15 cellular contexts compared by ENCODE assay signal in the genomic region with DNA sequence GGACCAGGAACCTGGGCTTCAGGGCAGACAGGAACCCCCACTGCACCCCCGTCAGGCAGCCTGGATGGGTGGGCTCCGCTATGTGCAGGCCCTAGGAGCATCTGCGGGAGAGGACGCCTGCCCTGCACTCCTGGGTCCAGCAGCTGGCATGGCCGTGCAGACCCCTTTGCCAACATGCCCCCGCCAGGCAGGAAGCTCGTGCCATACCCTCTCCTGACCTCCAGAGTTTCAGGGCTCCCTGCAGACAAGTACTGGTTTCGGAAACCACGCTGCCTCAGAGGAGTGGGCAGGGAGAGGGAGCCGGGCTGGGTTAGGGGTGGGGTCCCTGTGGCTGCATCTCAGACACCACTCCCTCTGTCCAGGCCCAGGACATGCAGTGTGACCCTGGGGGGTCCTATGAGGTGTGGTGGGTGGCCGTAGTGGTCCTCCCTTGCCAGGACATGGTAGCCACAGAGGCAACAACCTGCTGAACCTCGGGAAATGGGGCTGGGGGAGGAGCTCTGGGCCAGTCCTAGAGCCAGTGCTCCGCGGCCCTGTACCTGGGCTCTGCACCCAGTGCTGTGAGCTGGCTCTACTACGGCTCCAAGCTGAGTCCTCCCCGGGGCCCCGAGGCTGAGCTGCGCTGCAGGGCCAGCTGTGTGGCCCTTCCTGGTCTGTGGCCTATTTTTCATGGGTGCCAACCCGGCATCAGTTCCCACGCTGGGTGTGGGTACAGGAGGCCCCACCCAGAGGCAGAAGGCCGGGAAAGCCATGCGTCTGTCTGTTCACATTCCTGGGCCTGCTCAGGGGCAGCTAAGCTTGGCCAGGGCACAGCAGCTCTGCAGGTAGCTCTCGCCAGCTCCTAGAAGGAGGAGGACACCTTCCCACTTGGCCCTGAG. TPM values are rescaled to one million over a fixed set of nuclear protein-coding genes. Genes with fewer than 3 reads are reported as not detected.
DNase-seq lines count a peak whose midpoint lies in the region; ATAC-seq, FAIRE-seq and TF ChIP-seq lines count a peak whose summit lies in the region.
"Had no signal": no experiment of that assay in that cellular context is flagged by ENCODE, and none has a peak within 500 bp of the region (broad histone marks: within the 10 kb centered on the region; RNA-seq: fewer than 3 reads in every experiment).

No MANE protein-coding gene starts in this region.

- intact Hi-C loops in K562 (cut with micrococcal nuclease), result no loop called here

- POLR2A ChIA-PET in K562 (lab: Yijun Ruan, JAX), result interaction anchor here (0.6 to 1.8 kb wide), 9 partner anchors 8 to 38 kb away, joined by 3 to 10 read pairs (median 3); no protein-coding TSS in a partner anchor

- H4K5ac ChIP-seq in H9 (ENCODE audit: insufficient read length, low read depth, low read length), result no peak overlapping the region

- H3K23me2 ChIP-seq in H9 (ENCODE audit: insufficient read length, low read depth, low read length, poor library complexity, severe bottlenecking), result peaks cover 9% of the 10 kb centered on the region

- H3K4me1 ChIP-seq in BLaER1 (peaks cover 23% of the 10 kb centered on the region), H9 (ENCODE audit: insufficient read depth, low read length) (no peaks in the 10 kb centered on the region), K562 (replicated peaks in 1 of 2; ENCODE audit: control insufficient read depth in 2 of 2, insufficient read depth in 2 of 2, low read length in 2 of 2) (peaks cover 14 to 70% of the 10 kb centered on the region in 2 experiments; a peak in 4 of 5 replicates)
- H3K4me1 ChIP-seq: parathyroid adenoma had no signal

- peaks cover 45% of the 10 kb centered on the region for H3K27me3 Mint-ChIP-seq in H9 (ENCODE audit: low read depth)
- peaks cover 40% of the 10 kb centered on the region for H3K27me3 Mint-ChIP-seq in nephron (ENCODE audit: low read depth)

- H3K27me3 ChIP-seq in BLaER1 (peaks cover 37% of the 10 kb centered on the region), H9 (ENCODE audit: insufficient read depth, low read length) (peaks cover 11% of the 10 kb centered on the region; the same call in 1 of the 2 replicates), K562 (ENCODE audit: control insufficient read depth in 2 of 2, insufficient read depth in 2 of 2, low read length in 2 of 2) (peaks cover 0 to 10% of the 10 kb centered on the region in 2 experiments; a peak in 2 of 5 replicates)

- H3K9me3 ChIP-seq in BLaER1 (no peaks in the 10 kb centered on the region), H9 (ENCODE audit: control insufficient read depth, low read depth, low read length) (no peaks in the 10 kb centered on the region), K562 (replicated peaks; ENCODE audit: control insufficient read depth, insufficient read depth, low read depth, low read length) (peaks cover 6% of the 10 kb centered on the region)

- no peak overlapping the region for H2BK5ac ChIP-seq in H9 (ENCODE audit: insufficient read length, low read length)

- H4K20me1 ChIP-seq in BLaER1 (peaks cover 8% of the 10 kb centered on the region; the same call in 1 of the 2 replicates), H9 (ENCODE audit: control insufficient read depth, insufficient read depth, insufficient read length) (no peaks in the 10 kb centered on the region), K562 (replicated peaks; ENCODE audit: control insufficient read depth, insufficient read depth, low read length) (no peaks in the 10 kb centered on the region)

- no peak for DNase-seq in H9
- no peak for DNase-seq in K562 (ENCODE audit: extremely low read depth in 1 of 4, low spot score in 3 of 4)
- no peak for DNase-seq in medulla oblongata (ENCODE audit: extremely low spot score)
- DNase-seq in NCI-H1436 treated with DMSO at 0.1 percent for 48 hours (lab: John Stamatoyannopoulos, UW), result no peak
- DNase-seq in NCI-H2107 treated with DMSO at 0.1 percent for 48 hours (lab: John Stamatoyannopoulos, UW; ENCODE audit: unreplicated experiment), result no peak
- no peak for DNase-seq in GM12891 (ENCODE audit: insufficient read length, low spot score)
- DNase-seq: NCI-H146 had no signal

- WGBS in H9 (ENCODE audit: extremely low coverage, insufficient read length, low lambda C conversion rate), result no CpG with 5 or more reads among the region's 23 CpGs
- 75% methylated on average over 19 of the region's 23 CpGs for WGBS in K562 (ENCODE audit: insufficient coverage, low coverage, missing lambda C conversion rate)

- no peak overlapping the region for H3K14ac ChIP-seq in H9 (ENCODE audit: insufficient read depth, low read length)

- H3K79me2 ChIP-seq in H9 (ENCODE audit: insufficient read depth, low read length) (no peaks in the 10 kb centered on the region), K562 (ENCODE audit: control insufficient read depth, insufficient read depth, low read length) (no peaks in the 10 kb centered on the region)
- H3K79me2 ChIP-seq: parathyroid adenoma had no signal

- no peak for TF ChIP-seq POLR2A in K562 (conservative IDR thresholded peaks at IDR 0.05)
- TF ChIP-seq POLR2A in GM12891 (IDR thresholded peaks at IDR 0.05; ENCODE audit: low read depth, low read length), result no peak

- H3K9me1 ChIP-seq in K562 (ENCODE audit: control insufficient read depth, insufficient read depth, low read length), result no peaks in the 10 kb centered on the region

- H3K27ac Mint-ChIP-seq in H9 (no peak overlapping the region), nephron (no peak overlapping the region)

- H2BK12ac ChIP-seq in H9 (ENCODE audit: insufficient read length, low read depth, low read length), result no peak overlapping the region

- H3K9me3 Mint-ChIP-seq in H9 (peaks cover 3 to 4% of the 10 kb centered on the region in 2 experiments; a peak in 3 of 5 replicates), nephron (no peaks in the 10 kb centered on the region)
- H3K9me3 Mint-ChIP-seq: activated T-helper 1 cell treated with anti-CD3 and anti-CD28 coated beads, Interleukin-12 subunit alpha, Interleukin-12 subunit beta, Interleukin-2, Interleukin-4 antibody, amounts not matched to agents 30 ng/mL and 10 ng/mL and 1 ng/mL, durations not matched to agents 14 hours and 24 hours and 36 hours; dendritic cell treated with granulocyte-macrophage colony-stimulating factor and Interleukin-4, amounts not matched to agents 40 ng/mL and 50 ng/mL, for 4 days had no signal

- H3K36me3 ChIP-seq in BLaER1, result peaks cover 25% of the 10 kb centered on the region
- H3K36me3 ChIP-seq in K562 (ENCODE audit: control insufficient read depth, insufficient read depth, low read length), result peaks cover 28% of the 10 kb centered on the region; the same call in 2 of the 3 replicates

- BruUV-seq in K562 (replicated peaks; lab: Mats Ljungman, UMichigan), result no TSS peak

- TF ChIP-seq CTCF in H9 (conservative IDR thresholded peaks at IDR 0.05) (no peak), K562 (IDR thresholded peaks at IDR 0.05 in 2 of 3, conservative IDR thresholded peaks at IDR 0.05 in 1 of 3; ENCODE audit: insufficient read depth in 2 of 3, low read depth in 1 of 3, low read length in 3 of 3) (no peak), nephron (IDR thresholded peaks at IDR 0.05; ENCODE audit: unreplicated experiment in 3 of 3) (no peak)

- H3K4me3 ChIP-seq in BLaER1, result no peak overlapping the region
- H3K4me3 ChIP-seq in K562, result no peak overlapping the region; the same call in 1 of the 2 replicates

- H3K4me2 ChIP-seq in BLaER1 (peak overlapping the region; percentile 97), H9 (ENCODE audit: insufficient read depth, insufficient read length, low read length) (peak overlapping the region; percentile 68), K562 (ENCODE audit: insufficient read depth, low read length) (peak overlapping the region; percentile 94; the same call in 1 of the 2 replicates)

- no peak overlapping the region for H3K27ac ChIP-seq in BLaER1
- no peak overlapping the region for H3K27ac ChIP-seq in H9 (ENCODE audit: insufficient read length, low read depth, low read length)
- no peak overlapping the region for H3K27ac ChIP-seq in K562 (ENCODE audit: extremely low read depth, low read depth, low read length)
- H3K27ac ChIP-seq: parathyroid adenoma had no signal

- no peak for ATAC-seq in K562

- H3K4me3 Mint-ChIP-seq in H9, result no peak overlapping the region
- peak overlapping the region; percentile 21 to 48 (median 23) for H3K4me3 Mint-ChIP-seq in nephron

- in situ Hi-C loops in K562 (cut with MboI), result no loop called here

- CTCF ChIA-PET in K562 (lab: Yijun Ruan, JAX; ENCODE audit: low intra/inter-chr PET ratio), result no interaction called here

- H3K18ac ChIP-seq in H9 (ENCODE audit: insufficient read length, low read depth, low read length), result no peak overlapping the region

- no peak overlapping the region for H2AK5ac ChIP-seq in H9 (ENCODE audit: insufficient read length, low read length)

- no peak overlapping the region for H4K8ac ChIP-seq in H9 (replicated peaks; ENCODE audit: insufficient read length, low read depth, low read length)

- H2BK120ac ChIP-seq in H9 (ENCODE audit: low read depth, low read length, poor library complexity, severe bottlenecking), result no peak overlapping the region

- H3K36me3 Mint-ChIP-seq in H9 (ENCODE audit: insufficient read depth in 1 of 3, low read depth in 3 of 3), result peaks cover 0 to 17% (median 17%) of the 10 kb centered on the region in 3 experiments; a peak in 6 of 7 replicates
- peaks cover 4% of the 10 kb centered on the region for H3K36me3 Mint-ChIP-seq in nephron (ENCODE audit: low read depth)

- H2AFZ ChIP-seq in H9 (ENCODE audit: low read length), result no peak overlapping the region
- peak overlapping the region; percentile 98; the same call in 1 of the 2 replicates for H2AFZ ChIP-seq in K562 (ENCODE audit: low read depth, low read length)

- H3K4ac ChIP-seq in H9 (ENCODE audit: low read depth, low read length), result no peak overlapping the region

- no peak overlapping the region for H2BK15ac ChIP-seq in H9 (ENCODE audit: low read depth, low read length)

- H2BK20ac ChIP-seq in H9 (ENCODE audit: low read depth, low read length, poor library complexity, severe bottlenecking), result no peak overlapping the region

- H3K9ac ChIP-seq in BLaER1 (no peak overlapping the region), H9 (ENCODE audit: extremely low read depth, insufficient read length, low read length) (no peak overlapping the region), K562 (ENCODE audit: insufficient read depth in 1 of 2, low read depth in 2 of 2, low read length in 2 of 2) (peak overlapping the region; percentile 29 to 64; a peak in 3 of 4 replicates)
- H3K9ac ChIP-seq: parathyroid adenoma had no signal

- H3K79me1 ChIP-seq in H9 (ENCODE audit: insufficient read depth, low read depth, low read length, poor library complexity, severe bottlenecking), result no peaks in the 10 kb centered on the region

- no peak for FAIRE-seq in K562 (lab: Jason Lieb, UNC)
- no peak for FAIRE-seq in GM12891 (lab: Jason Lieb, UNC)

- no peak overlapping the region for H3T11ph ChIP-seq in H9 (ENCODE audit: low read length)

- H4K91ac ChIP-seq in H9 (ENCODE audit: insufficient read length, low read depth, low read length), result no peak overlapping the region

- no peak for TF ChIP-seq RAD21 in K562 (CRISPR knock-in tag; conservative IDR thresholded peaks at IDR 0.05 in 1 of 2, IDR thresholded peaks at IDR 0.05 in 1 of 2)

- no peak for TF ChIP-seq EP300 in K562 (IDR thresholded peaks at IDR 0.05; ENCODE audit: low read length)

- peaks cover 0 to 3% of the 10 kb centered on the region in 2 experiments; a peak in 2 of 4 replicates for H3K4me1 Mint-ChIP-seq in H9
- no peaks in the 10 kb centered on the region for H3K4me1 Mint-ChIP-seq in nephron

- H3K23ac ChIP-seq in H9 (ENCODE audit: insufficient read length, low read depth, low read length), result no peak overlapping the region

- H3K56ac ChIP-seq in H9 (ENCODE audit: insufficient read length, low read depth, low read length), result no peak overlapping the region

RNA-seq across cellular contexts. Expression of gene PLEKHN1, which starts 1.4 kb away (rescaled TPM):
- total RNA-seq in H9 (2021) (2.0 and 3.0 TPM in 2 replicates), K562 (2014; rRNA removed) (0.09 and 0.69 TPM in 2 replicates), K562 (2014; rRNA removed; fragmentation: Illumina TruSeq; extraction: Trizol) (0.07 TPM in 1 of 2 replicates, not detected in the other), K562 (2015; rRNA removed; fragmentation: Illumina TruSeq; extraction: Trizol) (0.11 and 0.18 TPM in 2 replicates), K562 (2021) (1.2 and 1.5 TPM in 2 replicates)
- 0.99 and 3.5 TPM in 2 replicates for total RNA-seq in K562 (2011; cell fraction: chromatin; rRNA removed; ENCODE audit: low replicate concordance)
- total RNA-seq in K562 (2011; cell fraction: nucleolus; rRNA removed), result 1.2 and 2.6 TPM in 2 replicates
- 0.88 and 1.6 TPM in 2 replicates for total RNA-seq in K562 (2011; cell fraction: nucleoplasm; rRNA removed)
- polyA plus RNA-seq in K562 (2011; rRNA removed) (0.13 and 0.34 TPM in 2 replicates), K562 (2014; fragmentation: Illumina TruSeq; extraction: Trizol) (0.13 and 0.69 TPM in 2 replicates), K562 (2014; fragmentation: Nextera tagmentation; extraction: Ambion mirVana) (not detected), K562 (2014; rRNA removed) (0.52 and 0.80 TPM in 2 replicates)
- 0.12 and 0.37 TPM in 2 replicates for polyA plus RNA-seq in K562 (2011; cell fraction: cytosol; rRNA removed)
- 2.6 and 3.6 TPM in 2 replicates for polyA plus RNA-seq in K562 (2011; cell fraction: nucleus; rRNA removed)
- 0.47 and 1.4 TPM in 2 replicates for polyA plus RNA-seq in K562 (2012)
- not detected in 2 replicates for polyA minus RNA-seq in K562 (2011; rRNA and poly(A)+ RNA removed)
- 0.55 TPM in 1 of 2 replicates, not detected in the other for polyA minus RNA-seq in K562 (2011; cell fraction: cytosol; rRNA and poly(A)+ RNA removed)
- polyA minus RNA-seq in K562 (2011; cell fraction: nucleus; rRNA and poly(A)+ RNA removed), result 1.3 and 1.8 TPM in 2 replicates
- polyA plus RNA-seq in GM12891 (2012; ENCODE audit: low read depth, missing spikeins), result 0.22 TPM

RNA-seq across cellular contexts. Expression of gene KLHL17, which starts 7.3 kb away (rescaled TPM):
- total RNA-seq in H9 (2021) (41.4 TPM in 2 replicates), K562 (2014; rRNA removed) (30.7 and 30.8 TPM in 2 replicates), K562 (2014; rRNA removed; fragmentation: Illumina TruSeq; extraction: Trizol) (1.5 and 2.9 TPM in 2 replicates), K562 (2015; rRNA removed; fragmentation: Illumina TruSeq; extraction: Trizol) (13.0 and 16.3 TPM in 2 replicates), K562 (2021) (58.1 and 71.4 TPM in 2 replicates)
- 105 and 413 TPM in 2 replicates for total RNA-seq in K562 (2011; cell fraction: chromatin; rRNA removed; ENCODE audit: low replicate concordance)
- 347 and 361 TPM in 2 replicates for total RNA-seq in K562 (2011; cell fraction: nucleolus; rRNA removed)
- 167 and 188 TPM in 2 replicates for total RNA-seq in K562 (2011; cell fraction: nucleoplasm; rRNA removed)
- polyA plus RNA-seq in K562 (2011; rRNA removed) (18.6 and 49.7 TPM in 2 replicates), K562 (2014; fragmentation: Illumina TruSeq; extraction: Trizol) (7.2 and 22.1 TPM in 2 replicates), K562 (2014; fragmentation: Nextera tagmentation; extraction: Ambion mirVana) (under 1 TPM; 0.14 to 0.55 TPM), K562 (2014; rRNA removed) (67.3 and 84.8 TPM in 2 replicates)
- polyA plus RNA-seq in K562 (2011; cell fraction: cytosol; rRNA removed), result 22.8 and 35.9 TPM in 2 replicates
- 819 and 946 TPM in 2 replicates for polyA plus RNA-seq in K562 (2011; cell fraction: nucleus; rRNA removed)
- polyA plus RNA-seq in K562 (2012), result 31.2 and 45.6 TPM in 2 replicates
- 3.4 and 5.1 TPM in 2 replicates for polyA minus RNA-seq in K562 (2011; rRNA and poly(A)+ RNA removed)
- 8.9 and 14.1 TPM in 2 replicates for polyA minus RNA-seq in K562 (2011; cell fraction: cytosol; rRNA and poly(A)+ RNA removed)
- polyA minus RNA-seq in K562 (2011; cell fraction: nucleus; rRNA and poly(A)+ RNA removed), result 72.0 and 97.5 TPM in 2 replicates
- 8.5 TPM for polyA plus RNA-seq in GM12891 (2012; ENCODE audit: low read depth, missing spikeins)

RNA-seq across cellular contexts. Expression of gene NOC2L, which starts 8.6 kb away (rescaled TPM):
- 130 and 138 TPM in 2 replicates for total RNA-seq in H9 (2021)
- 185 and 348 TPM in 2 replicates for total RNA-seq in K562 (2011; cell fraction: chromatin; rRNA removed; ENCODE audit: low replicate concordance)
- total RNA-seq in K562 (2011; cell fraction: nucleolus; rRNA removed), result 202 and 208 TPM in 2 replicates
- total RNA-seq in K562 (2011; cell fraction: nucleoplasm; rRNA removed), result 191 and 196 TPM in 2 replicates
- total RNA-seq in K562 (2014; rRNA removed), result 363 and 418 TPM in 2 replicates
- total RNA-seq in K562 (2014; rRNA removed; fragmentation: Illumina TruSeq; extraction: Trizol), result 111 and 128 TPM in 2 replicates
- total RNA-seq in K562 (2015; rRNA removed; fragmentation: Illumina TruSeq; extraction: Trizol), result 214 and 216 TPM in 2 replicates
- total RNA-seq in K562 (2021), result 407 and 410 TPM in 2 replicates
- polyA plus RNA-seq in K562 (2011; rRNA removed), result 86.6 and 118 TPM in 2 replicates
- polyA plus RNA-seq in K562 (2011; cell fraction: cytosol; rRNA removed), result 166 and 242 TPM in 2 replicates
- 153 and 201 TPM in 2 replicates for polyA plus RNA-seq in K562 (2011; cell fraction: nucleus; rRNA removed)
- 162 and 252 TPM in 2 replicates for polyA plus RNA-seq in K562 (2012)
- 200 and 279 TPM in 2 replicates for polyA plus RNA-seq in K562 (2014; fragmentation: Illumina TruSeq; extraction: Trizol)
- polyA plus RNA-seq in K562 (2014; fragmentation: Nextera tagmentation; extraction: Ambion mirVana), result 1 to 10 TPM; 4.0 to 9.7 TPM
- 260 and 299 TPM in 2 replicates for polyA plus RNA-seq in K562 (2014; rRNA removed)
- polyA minus RNA-seq in K562 (2011; rRNA and poly(A)+ RNA removed), result 113 and 170 TPM in 2 replicates
- polyA minus RNA-seq in K562 (2011; cell fraction: cytosol; rRNA and poly(A)+ RNA removed), result 169 and 187 TPM in 2 replicates
- polyA minus RNA-seq in K562 (2011; cell fraction: nucleus; rRNA and poly(A)+ RNA removed), result 36.1 and 52.3 TPM in 2 replicates
- polyA plus RNA-seq in GM12891 (2012; ENCODE audit: low read depth, missing spikeins), result 48.8 TPM

RNA-seq across cellular contexts. Expression of gene PERM1, which starts 14.2 kb away (rescaled TPM):
- total RNA-seq in H9 (2021) (not detected in 2 replicates), K562 (2014; rRNA removed) (not detected in 2 replicates), K562 (2014; rRNA removed; fragmentation: Illumina TruSeq; extraction: Trizol) (not detected in 2 replicates), K562 (2015; rRNA removed; fragmentation: Illumina TruSeq; extraction: Trizol) (not detected in 2 replicates), K562 (2021) (not detected in 2 replicates)
- 0.30 and 1.0 TPM in 2 replicates for total RNA-seq in K562 (2011; cell fraction: chromatin; rRNA removed; ENCODE audit: low replicate concordance)
- total RNA-seq in K562 (2011; cell fraction: nucleolus; rRNA removed), result 0.39 and 0.67 TPM in 2 replicates
- total RNA-seq in K562 (2011; cell fraction: nucleoplasm; rRNA removed), result 0.23 and 0.29 TPM in 2 replicates
- polyA plus RNA-seq in K562 (2011; rRNA removed) (0.04 TPM in 1 of 2 replicates, not detected in the other), K562 (2014; fragmentation: Illumina TruSeq; extraction: Trizol) (not detected in 2 replicates), K562 (2014; fragmentation: Nextera tagmentation; extraction: Ambion mirVana) (not detected), K562 (2014; rRNA removed) (not detected in 2 replicates)
- polyA plus RNA-seq in K562 (2011; cell fraction: cytosol; rRNA removed), result 0.06 TPM in 1 of 2 replicates, not detected in the other
- 0.18 and 0.25 TPM in 2 replicates for polyA plus RNA-seq in K562 (2011; cell fraction: nucleus; rRNA removed)
- polyA plus RNA-seq in K562 (2012), result 0.46 and 0.48 TPM in 2 replicates
- not detected in 2 replicates for polyA minus RNA-seq in K562 (2011; rRNA and poly(A)+ RNA removed)
- not detected in 2 replicates for polyA minus RNA-seq in K562 (2011; cell fraction: cytosol; rRNA and poly(A)+ RNA removed)
- 0.33 TPM in 1 of 2 replicates, not detected in the other for polyA minus RNA-seq in K562 (2011; cell fraction: nucleus; rRNA and poly(A)+ RNA removed)
- 0.15 TPM for polyA plus RNA-seq in GM12891 (2012; ENCODE audit: low read depth, missing spikeins)
- total RNA-seq: activated CD4-positive, alpha-beta T cell treated with anti-CD3 and anti-CD28 coated beads, Interleukin-2, amount 10 ng/mL, durations not matched to agents 7 days and 5 days; activated T-helper 1 cell treated with anti-CD3 and anti-CD28 coated beads, Interleukin-12 subunit alpha, Interleukin-12 subunit beta, Interleukin-2, Interleukin-4 antibody, amounts not matched to agents 30 ng/mL and 10 ng/mL and 1 ng/mL, durations not matched to agents 14 hours and 24 hours and 36 hours; T-helper 2 cell treated with Interferon-gamma antibody and Interleukin-4, amounts not matched to agents 100 ng/mL and 5 ng/mL, for 36 hours had no signal
- polyA plus RNA-seq: CD14-positive monocyte had no signal

RNA-seq across cellular contexts. Expression of gene HES4, which starts 32.2 kb away (rescaled TPM):
- total RNA-seq in H9 (2021) (3.7 and 4.0 TPM in 2 replicates), K562 (2014; rRNA removed) (41.4 and 49.2 TPM in 2 replicates), K562 (2014; rRNA removed; fragmentation: Illumina TruSeq; extraction: Trizol) (0.25 TPM in 1 of 2 replicates, not detected in the other), K562 (2015; rRNA removed; fragmentation: Illumina TruSeq; extraction: Trizol) (1.9 TPM in 2 replicates), K562 (2021) (40.5 and 44.3 TPM in 2 replicates)
- 5.7 and 23.9 TPM in 2 replicates for total RNA-seq in K562 (2011; cell fraction: chromatin; rRNA removed; ENCODE audit: low replicate concordance)
- 54.5 and 57.7 TPM in 2 replicates for total RNA-seq in K562 (2011; cell fraction: nucleolus; rRNA removed)
- 14.9 and 19.0 TPM in 2 replicates for total RNA-seq in K562 (2011; cell fraction: nucleoplasm; rRNA removed)
- polyA plus RNA-seq in K562 (2011; rRNA removed) (5.3 and 10.4 TPM in 2 replicates), K562 (2014; fragmentation: Illumina TruSeq; extraction: Trizol) (0.21 and 0.61 TPM in 2 replicates), K562 (2014; fragmentation: Nextera tagmentation; extraction: Ambion mirVana) (not detected), K562 (2014; rRNA removed) (33.7 and 43.7 TPM in 2 replicates)
- 18.6 and 66.9 TPM in 2 replicates for polyA plus RNA-seq in K562 (2011; cell fraction: cytosol; rRNA removed)
- 86.7 and 173 TPM in 2 replicates for polyA plus RNA-seq in K562 (2011; cell fraction: nucleus; rRNA removed)
- polyA plus RNA-seq in K562 (2012), result 8.3 and 15.7 TPM in 2 replicates
- polyA minus RNA-seq in K562 (2011; rRNA and poly(A)+ RNA removed), result 0.21 TPM in 1 of 2 replicates, not detected in the other
- polyA minus RNA-seq in K562 (2011; cell fraction: cytosol; rRNA and poly(A)+ RNA removed), result 3.6 and 11.6 TPM in 2 replicates
- polyA minus RNA-seq in K562 (2011; cell fraction: nucleus; rRNA and poly(A)+ RNA removed), result 7.2 and 11.6 TPM in 2 replicates
- 0.45 TPM for polyA plus RNA-seq in GM12891 (2012; ENCODE audit: low read depth, missing spikeins)

Comparison
In these comparisons a context has a peak if more than half of its experiments do, and no peak if none do; other contexts are left out.
1. H3K9ac ChIP-seq: peak in K562 (2 of 2); none in BLaER1 (single experiment) and H9 (single experiment).
2. H3K4me3 Mint-ChIP-seq: peak in nephron (3 of 3); none in H9 (0 of 2).
3. Peak in every context shown above with its lines, with median percentiles within 50 percentile points of each other: H3K4me2 ChIP-seq.